In the genomic region with DNA sequence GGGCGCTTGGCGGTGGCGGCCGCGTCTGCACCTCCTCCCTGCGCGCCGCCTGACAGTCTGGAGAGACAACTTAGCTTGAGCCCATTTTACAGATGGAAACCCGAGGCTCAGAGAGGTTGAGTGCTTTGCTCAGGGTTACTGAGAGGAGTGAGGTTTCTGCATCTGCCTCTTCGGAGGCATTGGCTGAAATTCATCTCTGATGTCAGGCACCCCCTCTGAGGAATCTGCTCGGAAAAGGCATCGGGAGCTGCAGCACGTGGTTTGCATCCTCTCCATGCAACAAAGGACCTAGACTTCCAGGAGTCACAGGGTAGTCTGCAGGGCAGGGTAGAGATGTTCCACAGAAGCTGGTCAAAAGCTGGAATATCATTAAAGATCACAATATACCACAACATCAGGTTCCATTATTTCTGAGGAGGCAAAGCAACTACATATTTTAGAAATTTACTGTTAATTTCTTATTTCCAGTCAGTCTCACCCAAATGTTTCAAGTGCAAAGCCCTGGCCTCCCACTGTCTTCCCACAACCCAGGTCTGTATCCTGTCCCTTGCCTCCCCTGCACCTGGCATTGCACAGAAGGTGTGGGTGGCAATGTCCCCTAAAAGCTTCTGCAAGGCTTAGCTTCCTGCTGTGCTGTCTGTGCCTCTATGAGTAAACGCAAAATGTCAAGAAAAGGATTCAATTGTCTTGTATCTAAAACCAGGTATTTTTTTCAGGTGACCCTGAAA, we compare ENCODE assay signal across 8 cellular contexts. TPM values are rescaled to one million over a fixed set of nuclear protein-coding genes. Genes with fewer than 3 reads are reported as not detected.
DNase-seq lines count a peak whose midpoint lies in the region; ATAC-seq and TF ChIP-seq lines count a peak whose summit lies in the region.
"Had no signal": no experiment of that assay in that cellular context is flagged by ENCODE, and none has a peak within 500 bp of the region (broad histone marks: within the 10 kb centered on the region; RNA-seq: fewer than 3 reads in every experiment).

No MANE protein-coding gene starts in this region.

- H3K9me3 Mint-ChIP-seq in HFFc6, result no peaks in the 10 kb centered on the region
- no peaks in the 10 kb centered on the region for H3K9me3 Mint-ChIP-seq in activated CD4-positive, alpha-beta memory T cell treated with anti-CD3 and anti-CD28 coated beads, Interleukin-2, amount 10 ng/mL, durations not matched to agents 7 days and 5 days

- DNase-seq in HFFc6, result no peak
- DNase-seq in activated CD4-positive, alpha-beta memory T cell treated with anti-CD3 and anti-CD28 coated beads, Interleukin-2, amount 10 ng/mL, durations not matched to agents 7 days and 5 days, result no peak
- DNase-seq in right cardiac atrium, result no peak
- DNase-seq in stimulated activated CD8-positive, alpha-beta memory T cell treated with anti-CD3 and anti-CD28 coated beads, Interleukin-4, amount 100 ng/mL, for 48 hours, result peak; percentile 24
- DNase-seq in amniotic stem cell (lab: John Stamatoyannopoulos, UW), result no peak

- CTCF ChIA-PET in activated CD4-positive, alpha-beta memory T cell treated with anti-CD3 and anti-CD28 coated beads, Interleukin-2, amount 10 ng/mL, durations not matched to agents 7 days and 5 days (lab: Charles Lee), result interaction anchor here (1.4 to 1.8 kb wide), 2 partner anchors 176 to 1097 kb away, joined by 4 to 8 read pairs; no protein-coding TSS in a partner anchor

- H3K36me3 Mint-ChIP-seq in HFFc6 (ENCODE audit: low read depth), result no peaks in the 10 kb centered on the region
- no peaks in the 10 kb centered on the region for H3K36me3 Mint-ChIP-seq in activated CD4-positive, alpha-beta memory T cell treated with anti-CD3 and anti-CD28 coated beads, Interleukin-2, amount 10 ng/mL, durations not matched to agents 7 days and 5 days (ENCODE audit: low read depth)

- peaks cover 2% of the 10 kb centered on the region for H3K4me1 ChIP-seq in right cardiac atrium (ENCODE audit: control insufficient read depth, insufficient read depth, low read length)

- peak overlapping the region; percentile 60 for H3K4me3 ChIP-seq in right cardiac atrium (ENCODE audit: low read length)

- H3K27me3 Mint-ChIP-seq in HFFc6 (ENCODE audit: insufficient read depth), result peaks cover 13% of the 10 kb centered on the region
- peaks cover 14% of the 10 kb centered on the region for H3K27me3 Mint-ChIP-seq in activated CD4-positive, alpha-beta memory T cell treated with anti-CD3 and anti-CD28 coated beads, Interleukin-2, amount 10 ng/mL, durations not matched to agents 7 days and 5 days

- TF ChIP-seq CTCF in HFFc6 (IDR thresholded peaks at IDR 0.05), result no peak

- no peaks in the 10 kb centered on the region for H3K9me3 ChIP-seq in right cardiac atrium (ENCODE audit: control insufficient read depth, low read length)

- no peak overlapping the region for H3K27ac Mint-ChIP-seq in HFFc6
- peak overlapping the region; percentile 91 for H3K27ac Mint-ChIP-seq in activated CD4-positive, alpha-beta memory T cell treated with anti-CD3 and anti-CD28 coated beads, Interleukin-2, amount 10 ng/mL, durations not matched to agents 7 days and 5 days

- POLR2A ChIA-PET in activated CD4-positive, alpha-beta memory T cell treated with anti-CD3 and anti-CD28 coated beads, Interleukin-2, amount 10 ng/mL, durations not matched to agents 7 days and 5 days (lab: Charles Lee), result interaction anchor here (1.1 to 4.5 kb wide), 5 partner anchors 13 to 1097 kb away, joined by 3 to 98 read pairs (median 16); no protein-coding TSS in a partner anchor

- intact Hi-C loops in right cardiac atrium (cut with DNase I), result loop anchor here in 3 of 4 donors (5.0 to 10.0 kb wide), 3 partner anchors 176 to 1099 kb away; partner anchors contain the start of gene ZNF488 (in 1 of the 3)

- no peaks in the 10 kb centered on the region for H3K27me3 ChIP-seq in right cardiac atrium (ENCODE audit: control insufficient read depth, insufficient read depth)

- H3K4me3 Mint-ChIP-seq in HFFc6, result peak overlapping the region; percentile 84
- H3K4me3 Mint-ChIP-seq in activated CD4-positive, alpha-beta memory T cell treated with anti-CD3 and anti-CD28 coated beads, Interleukin-2, amount 10 ng/mL, durations not matched to agents 7 days and 5 days, result peak overlapping the region; percentile 97

- H3K4me1 Mint-ChIP-seq in HFFc6 (ENCODE audit: low read depth), result peaks cover 24% of the 10 kb centered on the region
- peaks cover 28% of the 10 kb centered on the region for H3K4me1 Mint-ChIP-seq in activated CD4-positive, alpha-beta memory T cell treated with anti-CD3 and anti-CD28 coated beads, Interleukin-2, amount 10 ng/mL, durations not matched to agents 7 days and 5 days

- no peak for ATAC-seq in right cardiac atrium
- ATAC-seq in HG02885 (IDR thresholded peaks at IDR 0.05; ENCODE audit: poor library complexity, unreplicated experiment), result no peak
- no peak for ATAC-seq in GM18858 (IDR thresholded peaks at IDR 0.05; ENCODE audit: unreplicated experiment)

- WGBS in right cardiac atrium, result 62% methylated on average over 8 of the region's 14 CpGs

- H3K27ac ChIP-seq in right cardiac atrium (ENCODE audit: low read length), result no peak overlapping the region

RNA-seq across cellular contexts. Expression of gene ANTXRL, which starts 3.4 kb away (rescaled TPM):
- total RNA-seq in HFFc6 (2021; fragmentation: NEBNext Ultra II Directional; extraction: Animal tissue kit (Norgen Biotek cat#: 25700)), result not detected
- not detected for total RNA-seq in activated CD4-positive, alpha-beta memory T cell treated with anti-CD3 and anti-CD28 coated beads, Interleukin-2, amount 10 ng/mL, durations not matched to agents 7 days and 5 days
- total RNA-seq in right cardiac atrium, result under 1 TPM in 1 of 4 donors, not detected in 3; 0.51 TPM
- 0.68 TPM for polyA plus RNA-seq in right cardiac atrium
- total RNA-seq: SK-MEL-5 had no signal
